8 cellular contexts compared by ENCODE assay signal in genomic region chr4:16897991-16898827, GRCh38.
DNase-seq lines count a peak whose midpoint lies in the region; ATAC-seq lines count a peak whose summit lies in the region.

Gene LDB2 (minus strand): TSS chr4:16898645.

- H3K27me3 ChIP-seq in rectal smooth muscle tissue (ENCODE audit: control insufficient read depth, insufficient read depth, low read length) = no peaks in the 10 kb centered on the region

- H3K9ac ChIP-seq in rectal smooth muscle tissue (ENCODE audit: low read length) = no peak within 1 kb of the TSS

- H3K4me3 ChIP-seq in iPS-11a (ENCODE audit: low read depth, low read length) (peak within 1 kb of the TSS; percentile 75), rectal smooth muscle tissue (ENCODE audit: low read length) (peak within 1 kb of the TSS; percentile 75)

- H3K4me1 ChIP-seq in rectal smooth muscle tissue (ENCODE audit: control insufficient read depth, insufficient read depth, low read length) = no peaks in the 10 kb centered on the region

- DNase-seq in GM04503 (ENCODE audit: low read depth) = peak; percentile 39
- DNase-seq in astrocyte of the hippocampus (ENCODE audit: low read depth, low spot score) = peak; percentile 87
- no peak for DNase-seq in NCI-H2171 treated with DMSO at 0.1 percent for 48 hours (lab: John Stamatoyannopoulos, UW)
- DNase-seq in SHP77 treated with DMSO at 0.1 percent for 48 hours (lab: John Stamatoyannopoulos, UW) = no peak
- DNase-seq in NCI-H1417 treated with DMSO at 0.1 percent for 48 hours (lab: John Stamatoyannopoulos, UW) = no peak

- H3K27ac ChIP-seq in rectal smooth muscle tissue (ENCODE audit: low read depth, low read length) = peak within 1 kb of the TSS; percentile 44

- no peaks in the 10 kb centered on the region for H3K36me3 ChIP-seq in rectal smooth muscle tissue (ENCODE audit: control insufficient read depth, insufficient read depth, low read length)

- ATAC-seq in HG02610 (IDR thresholded peaks at IDR 0.05; ENCODE audit: unreplicated experiment) = no peak

Comparison
In these comparisons a context has a peak if more than half of its experiments do, and no peak if none do; other contexts are left out.
1. DNase-seq: peak in GM04503 (single experiment) and astrocyte of the hippocampus (single experiment); none in NCI-H2171 treated with DMSO at 0.1 percent for 48 hours (single experiment), SHP77 treated with DMSO at 0.1 percent for 48 hours (single experiment) and NCI-H1417 treated with DMSO at 0.1 percent for 48 hours (single experiment).